13 cellular contexts compared by ENCODE assay signal in the genomic region with DNA sequence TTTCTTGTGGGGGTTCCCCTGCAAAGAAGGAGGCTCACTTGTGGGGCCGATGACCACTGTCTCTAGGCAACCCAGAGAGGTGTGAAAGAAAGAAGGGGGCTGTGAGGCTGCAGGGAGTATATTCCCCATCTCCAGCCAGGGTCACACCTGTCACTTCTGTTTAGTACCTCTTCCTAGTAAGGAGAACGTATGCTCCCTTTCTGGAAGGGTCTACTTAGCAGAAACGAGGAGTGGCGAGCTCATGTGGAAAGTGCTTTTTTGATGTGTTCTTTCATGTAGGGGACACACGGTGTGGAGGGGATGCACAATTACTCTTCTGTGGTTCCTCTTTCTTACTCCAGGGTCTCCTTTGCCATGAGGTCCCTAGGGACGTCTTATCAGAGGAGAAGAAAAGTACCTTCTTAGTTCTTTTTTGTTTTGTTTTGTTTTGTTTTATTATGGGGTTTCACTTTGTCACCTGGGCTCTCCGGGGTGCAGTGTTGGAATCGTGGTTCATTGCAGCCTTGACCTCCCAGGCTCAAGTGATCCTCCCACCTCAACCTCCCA. TPM values are rescaled to one million over a fixed set of nuclear protein-coding genes. Genes with fewer than 3 reads are reported as not detected.
DNase-seq lines count a peak whose midpoint lies in the region; ATAC-seq and TF ChIP-seq lines count a peak whose summit lies in the region.
"Had no signal": no experiment of that assay in that cellular context is flagged by ENCODE, and none has a peak within 500 bp of the region (broad histone marks: within the 10 kb centered on the region; RNA-seq: fewer than 3 reads in every experiment).

No MANE protein-coding gene starts in this region.

- peak overlapping the region; percentile 54 for H3K4me3 Mint-ChIP-seq in CD4-positive, alpha-beta T cell

- POLR2A ChIA-PET in CD4-positive, alpha-beta T cell (lab: Charles Lee) = interaction anchor here (0.9 to 1.9 kb wide), 5 partner anchors 9 to 42 kb away, joined by 3 to 4 read pairs (median 4); no protein-coding TSS in a partner anchor

- no peak for ATAC-seq in CD4-positive, alpha-beta T cell (ENCODE audit: poor library complexity)
- ATAC-seq in HG03442 (IDR thresholded peaks at IDR 0.05; ENCODE audit: unreplicated experiment) = peak; percentile 57
- ATAC-seq in HG03097 (IDR thresholded peaks at IDR 0.05; ENCODE audit: low FRiP score, unreplicated experiment) = no peak
- no peak for ATAC-seq in HG03095 (IDR thresholded peaks at IDR 0.05; ENCODE audit: unreplicated experiment)
- ATAC-seq: HepG2, mucosa of descending colon had no signal

- CTCF ChIA-PET in CD4-positive, alpha-beta T cell (lab: Charles Lee) = interaction anchor here (1.4 to 2.7 kb wide), 4 partner anchors 9 to 71 kb away, joined by 3 to 9 read pairs (median 5); no protein-coding TSS in a partner anchor

- no peaks in the 10 kb centered on the region for H3K4me1 Mint-ChIP-seq in CD4-positive, alpha-beta T cell (ENCODE audit: low read depth)

- peaks cover 8% of the 10 kb centered on the region for H3K9me3 Mint-ChIP-seq in CD4-positive, alpha-beta T cell

- no peak for DNase-seq in CD4-positive, alpha-beta T cell
- DNase-seq in GM10266 (ENCODE audit: extremely low spot score) = peak; percentile 23
- peak; percentile 35 for DNase-seq in germinal center (ENCODE audit: low spot score)
- no peak for DNase-seq in head of caudate nucleus
- DNase-seq: mucosa of descending colon, NCI-H2029 treated with DMSO at 0.1 percent for 48 hours, NCI-H526 treated with DMSO at 0.1 percent for 48 hours, ovary, uterus had no signal

- no peak for TF ChIP-seq CTCF in CD4-positive, alpha-beta T cell (IDR thresholded peaks at IDR 0.05)
- no peak for TF ChIP-seq CTCF in GM10266 (IDR thresholded peaks at IDR 0.05; ENCODE audit: control insufficient read depth, insufficient read depth, low read depth, missing control alignments)

- H3K36me3 Mint-ChIP-seq in CD4-positive, alpha-beta T cell (ENCODE audit: low read depth) = peaks cover 59% of the 10 kb centered on the region

- no peaks in the 10 kb centered on the region for H3K27me3 ChIP-seq in CD4-positive, alpha-beta T cell (ENCODE audit: control insufficient read depth, insufficient read depth, low read length)
- H3K27me3 ChIP-seq: ovary, uterus had no signal

- peaks cover 15% of the 10 kb centered on the region for H3K9me3 ChIP-seq in CD4-positive, alpha-beta T cell (ENCODE audit: control insufficient read depth, low read length)
- H3K9me3 ChIP-seq: ovary, uterus had no signal

- no peak overlapping the region for H3K27ac Mint-ChIP-seq in CD4-positive, alpha-beta T cell

- intact Hi-C loops in CD4-positive, alpha-beta T cell (cut with DNase I, micrococcal nuclease) = loop anchor here (2.0 to 10.0 kb wide), 7 partner anchors 17 to 455 kb away; partner anchors contain the start of gene PRKCH (in 1 of the 2)
- intact Hi-C loops in head of caudate nucleus (cut with DNase I) = no loop called here

- H3K27ac ChIP-seq in CD4-positive, alpha-beta T cell (ENCODE audit: low read depth, low read length) = peak overlapping the region; percentile 43
- H3K27ac ChIP-seq: ovary, uterus had no signal

- H3K27me3 Mint-ChIP-seq in CD4-positive, alpha-beta T cell = no peaks in the 10 kb centered on the region

RNA-seq across cellular contexts. Expression of gene PRKCH, which starts 58.3 kb away (rescaled TPM):
- total RNA-seq in CD4-positive, alpha-beta T cell = 100 to 1,000 TPM; 378 to 385 TPM

Comparison
In these comparisons a context has a peak if more than half of its experiments do, and no peak if none do; other contexts are left out.
1. DNase-seq: peak in GM10266 (single experiment) and germinal center (single experiment); none in CD4-positive, alpha-beta T cell (0 of 10) and head of caudate nucleus (0 of 42).